In the genomic region with DNA sequence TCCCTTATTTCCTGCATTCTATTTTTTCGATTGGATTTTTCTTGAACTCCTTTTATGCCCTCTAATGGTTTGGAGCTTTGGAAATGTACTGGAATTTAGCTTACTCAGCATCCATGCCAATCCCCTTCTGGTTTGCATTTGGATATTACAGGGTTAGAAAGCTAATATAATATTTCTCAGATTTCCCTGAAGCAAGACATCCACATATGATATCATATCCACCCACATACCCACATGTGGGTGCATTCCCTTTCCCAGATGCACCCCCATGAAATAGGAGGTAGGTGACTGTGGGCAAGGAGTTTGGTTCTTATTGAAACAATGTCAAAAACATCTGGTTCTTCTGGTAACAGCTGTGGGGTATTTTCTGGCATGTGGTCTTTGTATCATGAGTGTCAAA, we compare ENCODE assay signal across 1 cellular context.
TF ChIP-seq lines count a peak whose summit lies in the region.

No MANE protein-coding gene starts in this region.

TF ChIP-seq in GM23338, 12 proteins besides CTCF, POLR2A, EP300 and RAD21 (continued from another document):
- TF ChIP-seq, protein P1, sequence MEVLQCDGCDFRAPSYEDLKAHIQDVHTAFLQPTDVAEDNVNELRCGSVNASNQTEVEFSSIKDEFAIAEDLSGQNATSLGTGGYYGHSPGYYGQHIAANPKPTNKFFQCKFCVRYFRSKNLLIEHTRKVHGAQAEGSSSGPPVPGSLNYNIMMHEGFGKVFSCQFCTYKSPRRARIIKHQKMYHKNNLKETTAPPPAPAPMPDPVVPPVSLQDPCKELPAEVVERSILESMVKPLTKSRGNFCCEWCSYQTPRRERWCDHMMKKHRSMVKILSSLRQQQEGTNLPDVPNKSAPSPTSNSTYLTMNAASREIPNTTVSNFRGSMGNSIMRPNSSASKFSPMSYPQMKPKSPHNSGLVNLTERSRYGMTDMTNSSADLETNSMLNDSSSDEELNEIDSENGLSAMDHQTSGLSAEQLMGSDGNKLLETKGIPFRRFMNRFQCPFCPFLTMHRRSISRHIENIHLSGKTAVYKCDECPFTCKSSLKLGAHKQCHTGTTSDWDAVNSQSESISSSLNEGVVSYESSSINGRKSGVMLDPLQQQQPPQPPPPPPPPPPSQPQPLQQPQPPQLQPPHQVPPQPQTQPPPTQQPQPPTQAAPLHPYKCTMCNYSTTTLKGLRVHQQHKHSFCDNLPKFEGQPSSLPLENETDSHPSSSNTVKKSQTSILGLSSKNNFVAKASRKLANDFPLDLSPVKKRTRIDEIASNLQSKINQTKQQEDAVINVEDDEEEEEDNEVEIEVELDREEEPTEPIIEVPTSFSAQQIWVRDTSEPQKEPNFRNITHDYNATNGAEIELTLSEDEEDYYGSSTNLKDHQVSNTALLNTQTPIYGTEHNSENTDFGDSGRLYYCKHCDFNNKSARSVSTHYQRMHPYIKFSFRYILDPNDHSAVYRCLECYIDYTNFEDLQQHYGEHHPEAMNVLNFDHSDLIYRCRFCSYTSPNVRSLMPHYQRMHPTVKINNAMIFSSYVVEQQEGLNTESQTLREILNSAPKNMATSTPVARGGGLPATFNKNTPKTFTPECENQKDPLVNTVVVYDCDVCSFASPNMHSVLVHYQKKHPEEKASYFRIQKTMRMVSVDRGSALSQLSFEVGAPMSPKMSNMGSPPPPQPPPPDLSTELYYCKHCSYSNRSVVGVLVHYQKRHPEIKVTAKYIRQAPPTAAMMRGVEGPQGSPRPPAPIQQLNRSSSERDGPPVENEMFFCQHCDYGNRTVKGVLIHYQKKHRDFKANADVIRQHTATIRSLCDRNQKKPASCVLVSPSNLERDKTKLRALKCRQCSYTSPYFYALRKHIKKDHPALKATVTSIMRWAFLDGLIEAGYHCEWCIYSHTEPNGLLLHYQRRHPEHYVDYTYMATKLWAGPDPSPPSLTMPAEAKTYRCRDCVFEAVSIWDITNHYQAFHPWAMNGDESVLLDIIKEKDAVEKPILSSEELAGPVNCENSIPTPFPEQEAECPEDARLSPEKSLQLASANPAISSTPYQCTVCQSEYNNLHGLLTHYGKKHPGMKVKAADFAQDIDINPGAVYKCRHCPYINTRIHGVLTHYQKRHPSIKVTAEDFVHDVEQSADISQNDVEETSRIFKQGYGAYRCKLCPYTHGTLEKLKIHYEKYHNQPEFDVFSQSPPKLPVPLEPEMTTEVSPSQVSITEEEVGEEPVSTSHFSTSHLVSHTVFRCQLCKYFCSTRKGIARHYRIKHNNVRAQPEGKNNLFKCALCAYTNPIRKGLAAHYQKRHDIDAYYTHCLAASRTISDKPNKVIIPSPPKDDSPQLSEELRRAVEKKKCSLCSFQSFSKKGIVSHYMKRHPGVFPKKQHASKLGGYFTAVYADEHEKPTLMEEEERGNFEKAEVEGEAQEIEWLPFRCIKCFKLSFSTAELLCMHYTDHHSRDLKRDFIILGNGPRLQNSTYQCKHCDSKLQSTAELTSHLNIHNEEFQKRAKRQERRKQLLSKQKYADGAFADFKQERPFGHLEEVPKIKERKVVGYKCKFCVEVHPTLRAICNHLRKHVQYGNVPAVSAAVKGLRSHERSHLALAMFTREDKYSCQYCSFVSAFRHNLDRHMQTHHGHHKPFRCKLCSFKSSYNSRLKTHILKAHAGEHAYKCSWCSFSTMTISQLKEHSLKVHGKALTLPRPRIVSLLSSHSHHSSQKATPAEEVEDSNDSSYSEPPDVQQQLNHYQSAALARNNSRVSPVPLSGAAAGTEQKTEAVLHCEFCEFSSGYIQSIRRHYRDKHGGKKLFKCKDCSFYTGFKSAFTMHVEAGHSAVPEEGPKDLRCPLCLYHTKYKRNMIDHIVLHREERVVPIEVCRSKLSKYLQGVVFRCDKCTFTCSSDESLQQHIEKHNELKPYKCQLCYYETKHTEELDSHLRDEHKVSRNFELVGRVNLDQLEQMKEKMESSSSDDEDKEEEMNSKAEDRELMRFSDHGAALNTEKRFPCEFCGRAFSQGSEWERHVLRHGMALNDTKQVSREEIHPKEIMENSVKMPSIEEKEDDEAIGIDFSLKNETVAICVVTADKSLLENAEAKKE (CRISPR knock-in tag; IDR thresholded peaks at IDR 0.05) = no peak
- TF ChIP-seq REST (IDR thresholded peaks at IDR 0.05; ENCODE audit: unreplicated experiment) (no peak), NANOG (IDR thresholded peaks at IDR 0.05; ENCODE audit: borderline replicate concordance) (no peak)
